Comparison of ENCODE assay signal across 16 cellular contexts in genomic region chr12:56461235-56462159, GRCh38. TPM values are rescaled to one million over a fixed set of nuclear protein-coding genes. Genes with fewer than 3 reads are reported as not detected.
DNase-seq lines count a peak whose midpoint lies in the region; ATAC-seq, FAIRE-seq and TF ChIP-seq lines count a peak whose summit lies in the region.
"Had no signal": no experiment of that assay in that cellular context is flagged by ENCODE, and none has a peak within 500 bp of the region (broad histone marks: within the 10 kb centered on the region; RNA-seq: fewer than 3 reads in every experiment).

No MANE protein-coding gene starts in this region.

- H4K8ac ChIP-seq in IMR-90 (ENCODE audit: low read depth in 2 of 2, low read length in 2 of 2) = no peak overlapping the region

- H3K14ac ChIP-seq in IMR-90 (replicated peaks; ENCODE audit: low read depth, low read length) = no peak overlapping the region

- no peak overlapping the region for H3K4me3 ChIP-seq in IMR-90 (ENCODE audit: insufficient read depth, low read depth, low read length)
- no peak overlapping the region for H3K4me3 ChIP-seq in astrocyte (ENCODE audit: insufficient read depth, low read depth, low read length)
- no peak overlapping the region for H3K4me3 ChIP-seq in A673 (ENCODE audit: low read depth, low read length, poor library complexity, severe bottlenecking)
- H3K4me3 ChIP-seq: SK-N-MC, tibial nerve had no signal

- no peaks in the 10 kb centered on the region for H3K9me3 ChIP-seq in IMR-90 (ENCODE audit: control insufficient read depth, insufficient read depth, low read length)
- H3K9me3 ChIP-seq in astrocyte (ENCODE audit: insufficient read depth, low read depth, low read length) = no peaks in the 10 kb centered on the region
- H3K9me3 ChIP-seq in A673 (ENCODE audit: low read depth, low read length, poor library complexity, severe bottlenecking) = no peaks in the 10 kb centered on the region
- H3K9me3 ChIP-seq: tibial nerve had no signal

- H3K4me3 Mint-ChIP-seq in astrocyte (ENCODE audit: unreplicated experiment) = no peak overlapping the region
- H3K4me3 Mint-ChIP-seq: activated naive CD8-positive, alpha-beta T cell treated with anti-CD3 and anti-CD28 coated beads, Interleukin-2, amount 50 U/mL, for 24 hours had no signal

- H3K4me1 ChIP-seq in IMR-90 (ENCODE audit: control insufficient read depth, insufficient read depth, low read length) = 0 out of 2 replicates have a peak, but pooled peaks cover 2% of the 10 kb centered on the region
- peaks cover 2% of the 10 kb centered on the region for H3K4me1 ChIP-seq in astrocyte (ENCODE audit: insufficient read depth, low read length)
- no peaks in the 10 kb centered on the region for H3K4me1 ChIP-seq in A673 (ENCODE audit: insufficient read depth, low read length, poor library complexity, severe bottlenecking)

- no TSS peak for BruUV-seq in IMR-90 (replicated peaks; lab: Mats Ljungman, UMichigan)
- no TSS peak for BruUV-seq in A673 (replicated peaks; lab: Mats Ljungman, UMichigan)

- no peaks in the 10 kb centered on the region for H3K79me1 ChIP-seq in IMR-90 (ENCODE audit: low read depth in 1 of 2, low read length in 2 of 2)

- H2BK120ac ChIP-seq in IMR-90 (ENCODE audit: low read depth, low read length) = no peak overlapping the region

- DNase-seq in AG08395 (ENCODE audit: low spot score) (peak; percentile 54), IMR-90 (peak; percentile 49), astrocyte (ENCODE audit: low read depth) (peak; percentile 10), kidney glomerular epithelial cell (lab: John Stamatoyannopoulos, UW) (peak; percentile 67), SKM-1 (lab: John Stamatoyannopoulos, UW; ENCODE audit: unreplicated experiment) (no peak), A673 (ENCODE audit: low spot score) (no peak), D721Med (ENCODE audit: insufficient read length, low spot score) (no peak)
- no peak for DNase-seq in activated CD4-positive, CD25-positive, alpha-beta regulatory T cell (lab: John Stamatoyannopoulos, UW)
- DNase-seq: activated CD8-positive, alpha-beta memory T cell treated with anti-CD3 and anti-CD28 coated beads, Interleukin-2, amount 50 U/mL, for 48 hours; activated naive CD8-positive, alpha-beta T cell treated with anti-CD3 and anti-CD28 coated beads, Interleukin-2, amount 50 U/mL, for 24 hours; NCI-H2081; WERI-Rb-1 had no signal

- POLR2A ChIA-PET in IMR-90 (lab: Charles Lee; ENCODE audit: unreplicated experiment) (interaction anchor here (0.9 kb wide), 1 partner anchor 103 kb away, joined by 3 read pairs; no protein-coding TSS in a partner anchor), A673 (lab: Charles Lee; ENCODE audit: low non-redundant PET) (no interaction called here)

- H3K27me3 Mint-ChIP-seq in astrocyte (ENCODE audit: low read depth, unreplicated experiment) = no peaks in the 10 kb centered on the region
- H3K27me3 Mint-ChIP-seq: activated naive CD8-positive, alpha-beta T cell treated with anti-CD3 and anti-CD28 coated beads, Interleukin-2, amount 50 U/mL, for 24 hours had no signal

- H3K9me3 Mint-ChIP-seq in astrocyte (ENCODE audit: unreplicated experiment) = no peaks in the 10 kb centered on the region
- H3K9me3 Mint-ChIP-seq: activated naive CD8-positive, alpha-beta T cell treated with anti-CD3 and anti-CD28 coated beads, Interleukin-2, amount 50 U/mL, for 24 hours had no signal

- no peak for TF ChIP-seq POLR2A in IMR-90 (IDR thresholded peaks at IDR 0.05; ENCODE audit: low read depth, low read length)

- H4K91ac ChIP-seq in IMR-90 (ENCODE audit: insufficient read depth, low read depth, low read length) = no peak overlapping the region

- no peak overlapping the region for H2BK5ac ChIP-seq in IMR-90 (ENCODE audit: low read depth, low read length, poor library complexity, severe bottlenecking)

- dilution Hi-C loops in IMR-90 (cut with HindIII; ENCODE audit: low sequenced_read_pairs, unreplicated experiment) = no loop called here

- H3K36me3 ChIP-seq in IMR-90 (ENCODE audit: control insufficient read depth, insufficient read depth, low read length) (no peaks in the 10 kb centered on the region), astrocyte (ENCODE audit: insufficient read depth, low read length) (no peaks in the 10 kb centered on the region), A673 (ENCODE audit: insufficient read depth, low read length, poor library complexity, severe bottlenecking) (no peaks in the 10 kb centered on the region)
- H3K36me3 ChIP-seq: tibial nerve, WERI-Rb-1 had no signal

- no peak overlapping the region for H3K4ac ChIP-seq in IMR-90 (ENCODE audit: low read depth, low read length)

- H2BK15ac ChIP-seq in IMR-90 (ENCODE audit: low read depth, low read length) = no peak overlapping the region

- H3K18ac ChIP-seq in IMR-90 (ENCODE audit: low read depth, low read length) = no peak overlapping the region

- peak overlapping the region; percentile 27; the same call in 1 of the 2 replicates for H2AK5ac ChIP-seq in IMR-90 (ENCODE audit: low read depth, low read length)

- H3K27ac ChIP-seq in IMR-90 (ENCODE audit: insufficient read depth, low read length) = no peak overlapping the region
- H3K27ac ChIP-seq in astrocyte (ENCODE audit: low read depth, low read length) = peak overlapping the region; percentile 11
- H3K27ac ChIP-seq in A673 (ENCODE audit: low read depth, low read length, poor library complexity, severe bottlenecking) = no peak overlapping the region
- H3K27ac ChIP-seq: KMS-11, SK-N-MC, tibial nerve, WERI-Rb-1 had no signal

- CTCF ChIA-PET in IMR-90 (lab: Yijun Ruan, JAX) = no interaction called here
- CTCF ChIA-PET in A673 (lab: Charles Lee) = no interaction called here

- no peaks in the 10 kb centered on the region for H4K20me1 ChIP-seq in IMR-90 (ENCODE audit: insufficient read depth, low read length)
- no peaks in the 10 kb centered on the region for H4K20me1 ChIP-seq in astrocyte (ENCODE audit: insufficient read depth, low read length)

- H2AFZ ChIP-seq in IMR-90 (replicated peaks; ENCODE audit: low read length, poor library complexity) (no peak overlapping the region), astrocyte (ENCODE audit: low read depth, low read length) (no peak overlapping the region)

- H3K4me2 ChIP-seq in IMR-90 (ENCODE audit: low read depth, low read length) = no peak overlapping the region
- no peak overlapping the region for H3K4me2 ChIP-seq in astrocyte (ENCODE audit: low read length)
- H3K4me2 ChIP-seq: KMS-11 had no signal

- in situ Hi-C loops in IMR-90 (cut with MboI; ENCODE audit: low sequenced_read_pairs) = loop anchor here (10.0 kb wide), 1 partner anchor 107 kb away; no protein-coding TSS in a partner anchor

- FAIRE-seq in astrocyte (lab: Jason Lieb, UNC) (no peak), D721Med (lab: Jason Lieb, UNC) (no peak)
- FAIRE-seq: colon had no signal

- H3K9ac ChIP-seq in IMR-90 (ENCODE audit: low read depth, low read length) (no peak overlapping the region), astrocyte (ENCODE audit: low read length) (peak overlapping the region; percentile 39)
- H3K9ac ChIP-seq: KMS-11 had no signal

- peaks cover 2% of the 10 kb centered on the region for H3K4me1 Mint-ChIP-seq in astrocyte (ENCODE audit: low read depth, unreplicated experiment)

- H3K9me1 ChIP-seq in IMR-90 (ENCODE audit: insufficient read depth, low read length) = no peaks in the 10 kb centered on the region

- no peak overlapping the region for H2AK9ac ChIP-seq in IMR-90 (replicated peaks; ENCODE audit: low read depth, low read length, poor library complexity)

- no peaks in the 10 kb centered on the region for H3K79me2 ChIP-seq in astrocyte (ENCODE audit: insufficient read depth, low read length)

- intact Hi-C loops in IMR-90 (cut with micrococcal nuclease) (loop anchor here (5.0 kb wide), 2 partner anchors 84 to 144 kb away; partner anchors contain the start of gene CNPY2), A673 (cut with micrococcal nuclease; ENCODE audit: unreplicated experiment) (loop anchor here (5.0 kb wide), 1 partner anchor 144 kb away; the partner anchor contains the start of gene CNPY2)

- no peak overlapping the region for H2BK20ac ChIP-seq in IMR-90 (ENCODE audit: low read depth, low read length)

- H3K27me3 ChIP-seq in IMR-90 (ENCODE audit: control insufficient read depth, insufficient read depth, low read length) (no peaks in the 10 kb centered on the region), astrocyte (ENCODE audit: insufficient read depth, low read length) (no peaks in the 10 kb centered on the region), A673 (replicated peaks; ENCODE audit: insufficient read depth, low read depth, low read length, poor library complexity) (no peaks in the 10 kb centered on the region)
- H3K27me3 ChIP-seq: tibial nerve had no signal

- H4K5ac ChIP-seq in IMR-90 (ENCODE audit: low read depth, low read length) = no peak overlapping the region

- no peaks in the 10 kb centered on the region for H3K36me3 Mint-ChIP-seq in astrocyte (ENCODE audit: low read depth, unreplicated experiment)

- peak overlapping the region; percentile 41 for H3K27ac Mint-ChIP-seq in astrocyte (ENCODE audit: unreplicated experiment)
- H3K27ac Mint-ChIP-seq: activated naive CD8-positive, alpha-beta T cell treated with anti-CD3 and anti-CD28 coated beads, Interleukin-2, amount 50 U/mL, for 24 hours had no signal

- no peak for ATAC-seq in IMR-90 (ENCODE audit: low read depth)
- ATAC-seq: activated naive CD8-positive, alpha-beta T cell treated with anti-CD3 and anti-CD28 coated beads, Interleukin-2, amount 50 U/mL, for 24 hours had no signal

- no peak for TF ChIP-seq RAD21 in IMR-90 (IDR thresholded peaks at IDR 0.05; ENCODE audit: low read length)

- no peak for TF ChIP-seq CTCF in IMR-90 (conservative IDR thresholded peaks at IDR 0.05; ENCODE audit: low read depth, low read length)
- TF ChIP-seq CTCF in astrocyte (IDR thresholded peaks at IDR 0.05; ENCODE audit: insufficient read depth, low read depth, low read length) = no peak
- TF ChIP-seq CTCF in A673 (conservative IDR thresholded peaks at IDR 0.05; ENCODE audit: low read depth, low read length) = no peak
- TF ChIP-seq CTCF in D721Med (IDR thresholded peaks at IDR 0.05; ENCODE audit: insufficient read depth, missing control alignments) = no peak

- no peak overlapping the region for H3K56ac ChIP-seq in IMR-90 (ENCODE audit: extremely low read depth, insufficient read depth, low read length)

- WGBS in IMR-90 (ENCODE audit: extremely low coverage in 2 of 2, insufficient read length in 1 of 2), 2 experiments = 100% methylated on average over 1 of the region's 11 CpGs; no CpG with 5 or more reads in 1 of the 2 experiments

- H3K23ac ChIP-seq in IMR-90 (ENCODE audit: low read depth, low read length) = no peak overlapping the region

RNA-seq across cellular contexts. Expression of gene SPRYD4, which starts 6.9 kb away (rescaled TPM):
- total RNA-seq in IMR-90 (2012; rRNA removed) (1.4 and 1.8 TPM in 2 replicates), astrocyte (1.6 and 2.0 TPM in 2 replicates), A673 (2021) (4.7 and 5.1 TPM in 2 replicates)
- polyA plus RNA-seq in IMR-90 (2012; rRNA removed) = 1.7 TPM in 2 replicates
- 1.2 and 1.4 TPM in 2 replicates for polyA plus RNA-seq in IMR-90 (2012; cell fraction: cytosol; rRNA removed)
- polyA plus RNA-seq in IMR-90 (2012; cell fraction: nucleus; rRNA removed; ENCODE audit: low replicate concordance) = 2.0 and 4.2 TPM in 2 replicates

RNA-seq across cellular contexts. Expression of gene MIP, which starts 7.0 kb away (rescaled TPM):
- total RNA-seq in IMR-90 (2012; rRNA removed) (not detected in 2 replicates), astrocyte (not detected in 2 replicates), A673 (2021) (not detected in 2 replicates)
- polyA plus RNA-seq in IMR-90 (2012; rRNA removed) = not detected in 2 replicates
- 0.16 TPM in 1 of 2 replicates, not detected in the other for polyA plus RNA-seq in IMR-90 (2012; cell fraction: cytosol; rRNA removed)
- polyA plus RNA-seq in IMR-90 (2012; cell fraction: nucleus; rRNA removed; ENCODE audit: low replicate concordance) = not detected in 2 replicates
- total RNA-seq: tibial nerve had no signal

RNA-seq across cellular contexts. Expression of gene TIMELESS, which starts 12.3 kb away (rescaled TPM):
- 9.4 and 10.4 TPM in 2 replicates for total RNA-seq in IMR-90 (2012; rRNA removed)
- polyA plus RNA-seq in IMR-90 (2012; rRNA removed) = 6.0 and 7.3 TPM in 2 replicates
- 1.8 and 3.2 TPM in 2 replicates for polyA plus RNA-seq in IMR-90 (2012; cell fraction: cytosol; rRNA removed)
- polyA plus RNA-seq in IMR-90 (2012; cell fraction: nucleus; rRNA removed; ENCODE audit: low replicate concordance) = 6.3 and 10.0 TPM in 2 replicates
- 7.3 and 8.5 TPM in 2 replicates for total RNA-seq in astrocyte
- 71.4 and 75.9 TPM in 2 replicates for total RNA-seq in A673 (2021)

RNA-seq across cellular contexts. Expression of gene GLS2, which starts 26.5 kb away (rescaled TPM):
- total RNA-seq in IMR-90 (2012; rRNA removed) (under 0.01 and 0.36 TPM in 2 replicates), astrocyte (0.94 and 1.1 TPM in 2 replicates), A673 (2021) (0.24 TPM in 1 of 2 replicates, not detected in the other)
- 0.21 and 0.40 TPM in 2 replicates for polyA plus RNA-seq in IMR-90 (2012; rRNA removed)
- 0.08 and 0.20 TPM in 2 replicates for polyA plus RNA-seq in IMR-90 (2012; cell fraction: cytosol; rRNA removed)
- 0.45 and 0.94 TPM in 2 replicates for polyA plus RNA-seq in IMR-90 (2012; cell fraction: nucleus; rRNA removed; ENCODE audit: low replicate concordance)

Comparison
In these comparisons a context has a peak if more than half of its experiments do, and no peak if none do; other contexts are left out.
1. DNase-seq: peak in AG08395 (single experiment), IMR-90 (single experiment), astrocyte (single experiment) and kidney glomerular epithelial cell (single experiment); none in SKM-1 (single experiment), A673 (single experiment), D721Med (single experiment) and activated CD4-positive, CD25-positive, alpha-beta regulatory T cell (0 of 4).